8 cellular contexts compared by ENCODE assay signal in genomic region chr19:20039203-20039723, GRCh38. TPM values are rescaled to one million over a fixed set of nuclear protein-coding genes. Genes with fewer than 3 reads are reported as not detected.
DNase-seq lines count a peak whose midpoint lies in the region; ATAC-seq and TF ChIP-seq lines count a peak whose summit lies in the region.

TSS of gene ZNF682 (minus strand) at chr19:20039505. CDS start at chr19:20039345, 160 bp downstream.

- peak within 1 kb of the TSS; percentile 90 for H2AFZ ChIP-seq in smooth muscle cell (ENCODE audit: low read depth)

- H3K27me3 ChIP-seq in smooth muscle cell (ENCODE audit: low read depth): no peaks in the 10 kb centered on the region

- peak within 1 kb of the TSS; percentile 86 for H3K4me2 ChIP-seq in smooth muscle cell

- H3K27ac ChIP-seq in smooth muscle cell (ENCODE audit: low read depth): peak within 1 kb of the TSS; percentile 37

- TF ChIP-seq CTCF in GM12865 (IDR thresholded peaks at IDR 0.05; ENCODE audit: insufficient read depth, low read depth, low read length, missing control alignments): no peak
- no peak for TF ChIP-seq CTCF in activated B cell treated with CpG ODN at 0.5 μM for 24 hours (IDR thresholded peaks at IDR 0.05)
- TF ChIP-seq CTCF in smooth muscle cell (IDR thresholded peaks at IDR 0.05; ENCODE audit: borderline replicate concordance, insufficient read depth, poor library complexity, severe bottlenecking): no peak

- CTCF ChIA-PET in activated B cell treated with CpG ODN at 0.5 μM for 24 hours (lab: Charles Lee): interaction anchor here (1.0 kb wide), 2 partner anchors 13 to 199 kb away, joined by 3 to 7 read pairs; no protein-coding TSS in a partner anchor

- DNase-seq in GM12865 (ENCODE audit: low read depth): peak; percentile 84
- DNase-seq in NCI-H187 treated with DMSO at 0.1 percent for 48 hours (lab: John Stamatoyannopoulos, UW): peak; percentile 51
- DNase-seq in activated B cell treated with CpG ODN at 0.5 μM for 24 hours: peak; percentile 85
- peak; percentile 86 to 94 for DNase-seq in central memory CD8-positive, alpha-beta T cell (ENCODE audit: low spot score in 2 of 2)
- DNase-seq in inferior parietal cortex (ENCODE audit: extremely low spot score): peak; percentile 96
- DNase-seq in smooth muscle cell (lab: John Stamatoyannopoulos, UW; ENCODE audit: unreplicated experiment): peak; percentile 81
- no peak for DNase-seq in LoVo (ENCODE audit: low spot score)

- H3K4me3 ChIP-seq in GM12865 (ENCODE audit: low read depth, low read length) (peak within 1 kb of the TSS; percentile 36), smooth muscle cell (peak within 1 kb of the TSS; percentile 74)

- peaks cover 3% of the 10 kb centered on the region for H3K36me3 Mint-ChIP-seq in activated B cell treated with CpG ODN at 0.5 μM for 24 hours (ENCODE audit: low read depth)
- H3K36me3 Mint-ChIP-seq in central memory CD8-positive, alpha-beta T cell (ENCODE audit: insufficient read depth): peaks cover 7% of the 10 kb centered on the region

- peaks cover 17% of the 10 kb centered on the region for H3K79me2 ChIP-seq in smooth muscle cell (ENCODE audit: low read depth)

- 5% methylated on average over 18 of the region's 25 CpGs for WGBS in smooth muscle cell (ENCODE audit: low lambda C conversion rate)

- H3K27ac Mint-ChIP-seq in activated B cell treated with CpG ODN at 0.5 μM for 24 hours: peak within 1 kb of the TSS; percentile 92
- H3K27ac Mint-ChIP-seq in central memory CD8-positive, alpha-beta T cell (ENCODE audit: low read depth): peak within 1 kb of the TSS; percentile 93

- H3K9me3 ChIP-seq in smooth muscle cell (replicated peaks; ENCODE audit: low read depth): no peaks in the 10 kb centered on the region

- ATAC-seq in HG02759 (IDR thresholded peaks at IDR 0.05; ENCODE audit: unreplicated experiment) (peak; percentile 99), activated B cell treated with CpG ODN at 0.5 μM for 24 hours (ENCODE audit: low read depth) (peak; percentile 100)
- peak; percentile 100 for ATAC-seq in central memory CD8-positive, alpha-beta T cell (replicated peaks; ENCODE audit: extremely low read depth, poor library complexity, severe bottlenecking)

- no peaks in the 10 kb centered on the region for H3F3A ChIP-seq in smooth muscle cell (ENCODE audit: low read depth)

- no peaks in the 10 kb centered on the region for H3K27me3 Mint-ChIP-seq in activated B cell treated with CpG ODN at 0.5 μM for 24 hours
- H3K27me3 Mint-ChIP-seq in central memory CD8-positive, alpha-beta T cell: no peaks in the 10 kb centered on the region

- intact Hi-C loops in activated B cell treated with CpG ODN at 0.5 μM for 24 hours (cut with micrococcal nuclease): loop anchor here (1.0 to 5.0 kb wide), 5 partner anchors 13 to 199 kb away; partner anchors contain the start of genes ZNF486 and ZNF90

- no peaks in the 10 kb centered on the region for H3K9me3 Mint-ChIP-seq in activated B cell treated with CpG ODN at 0.5 μM for 24 hours
- H3K9me3 Mint-ChIP-seq in central memory CD8-positive, alpha-beta T cell: no peaks in the 10 kb centered on the region

- H3K4me3 Mint-ChIP-seq in activated B cell treated with CpG ODN at 0.5 μM for 24 hours: peak within 1 kb of the TSS; percentile 98
- H3K4me3 Mint-ChIP-seq in central memory CD8-positive, alpha-beta T cell: peak within 1 kb of the TSS; percentile 92

- H3K36me3 ChIP-seq in smooth muscle cell (ENCODE audit: low read depth): no peaks in the 10 kb centered on the region

- peaks cover 10% of the 10 kb centered on the region for H3K4me1 ChIP-seq in smooth muscle cell (ENCODE audit: low read depth)

- peaks cover 14% of the 10 kb centered on the region for H3K4me1 Mint-ChIP-seq in activated B cell treated with CpG ODN at 0.5 μM for 24 hours
- peaks cover 9% of the 10 kb centered on the region for H3K4me1 Mint-ChIP-seq in central memory CD8-positive, alpha-beta T cell

- no peaks in the 10 kb centered on the region for H4K20me1 ChIP-seq in smooth muscle cell (ENCODE audit: low read depth)

- POLR2A ChIA-PET in activated B cell treated with CpG ODN at 0.5 μM for 24 hours (lab: Charles Lee): interaction anchor here (0.6 to 2.8 kb wide), 20 partner anchors 8 to 1289 kb away, joined by 3 to 44 read pairs (median 4); partner anchors contain the start of genes ATP13A1, NDUFA13, TSSK6 and ZNF14

- H3K9ac ChIP-seq in smooth muscle cell (ENCODE audit: low read depth): peak within 1 kb of the TSS; percentile 82

RNA-seq across cellular contexts. Expression of gene ZNF682, which starts in this region (rescaled TPM):
- total RNA-seq in activated B cell treated with CpG ODN at 0.5 μM for 24 hours: 15.5 and 19.9 TPM in 2 replicates
- 9.0 and 10.1 TPM in 2 replicates for total RNA-seq in smooth muscle cell
- polyA plus RNA-seq in smooth muscle cell: 4.4 and 7.8 TPM in 2 replicates
